In genomic region chr22:46537221-46537945, GRCh38 we compare ENCODE assay signal across 8 cellular contexts. TPM values are rescaled to one million over a fixed set of nuclear protein-coding genes. Genes with fewer than 3 reads are reported as not detected.
DNase-seq lines count a peak whose midpoint lies in the region; ATAC-seq and TF ChIP-seq lines count a peak whose summit lies in the region.

Gene CELSR1, minus strand, starts transcription at chr22:46537620. Its CDS starts 450 bp downstream, at chr22:46537170.

- H3K27ac ChIP-seq in lung (ENCODE audit: low read depth in 1 of 2, low read length in 1 of 2) = peak within 1 kb of the TSS; percentile 47 to 53
- no peak within 1 kb of the TSS for H3K27ac ChIP-seq in aorta (ENCODE audit: low read depth in 1 of 2, low read length in 2 of 2)

- H3K9me3 Mint-ChIP-seq in dendritic cell treated with granulocyte-macrophage colony-stimulating factor and Interleukin-4, amounts not matched to agents 40 ng/mL and 50 ng/mL, for 4 days = no peaks in the 10 kb centered on the region

- H3K36me3 Mint-ChIP-seq in dendritic cell treated with granulocyte-macrophage colony-stimulating factor and Interleukin-4, amounts not matched to agents 40 ng/mL and 50 ng/mL, for 4 days (ENCODE audit: low read depth) = no peaks in the 10 kb centered on the region

- H3K4me1 Mint-ChIP-seq in dendritic cell treated with granulocyte-macrophage colony-stimulating factor and Interleukin-4, amounts not matched to agents 40 ng/mL and 50 ng/mL, for 4 days (ENCODE audit: low read depth) = peaks cover 15% of the 10 kb centered on the region

- H3K27me3 Mint-ChIP-seq in dendritic cell treated with granulocyte-macrophage colony-stimulating factor and Interleukin-4, amounts not matched to agents 40 ng/mL and 50 ng/mL, for 4 days = peaks cover 72% of the 10 kb centered on the region

- H3K36me3 ChIP-seq in lung (ENCODE audit: control insufficient read depth in 2 of 2, insufficient read depth in 2 of 2, low read length in 2 of 2) (no peaks in the 10 kb centered on the region), aorta (ENCODE audit: control insufficient read depth in 1 of 2, insufficient read depth in 2 of 2, low read length in 1 of 2) (no peaks in the 10 kb centered on the region)

- no peak for TF ChIP-seq CTCF in lung (IDR thresholded peaks at IDR 0.05; ENCODE audit: control extremely low read depth, extremely low read depth)

- ATAC-seq in lung (ENCODE audit: insufficient read depth, low FRiP score) (peak; percentile 64), aorta (ENCODE audit: low FRiP score) (no peak), GM18867 (IDR thresholded peaks at IDR 0.05; ENCODE audit: unreplicated experiment) (no peak)

- H3K4me3 Mint-ChIP-seq in dendritic cell treated with granulocyte-macrophage colony-stimulating factor and Interleukin-4, amounts not matched to agents 40 ng/mL and 50 ng/mL, for 4 days = peak within 1 kb of the TSS; percentile 70

- no peak within 1 kb of the TSS for H3K27ac Mint-ChIP-seq in dendritic cell treated with granulocyte-macrophage colony-stimulating factor and Interleukin-4, amounts not matched to agents 40 ng/mL and 50 ng/mL, for 4 days

- DNase-seq in NCI-H1436 (lab: John Stamatoyannopoulos, UW) (peak; percentile 28), NCI-H1436 treated with DMSO at 0.1 percent for 48 hours (lab: John Stamatoyannopoulos, UW) (no peak), NCI-H69 (lab: John Stamatoyannopoulos, UW) (peak; percentile 83), lung (ENCODE audit: low spot score) (peak; percentile 79), aorta (peak in 1 of 2 donors; percentile 74), C1 segment of cervical spinal cord (lab: John Stamatoyannopoulos, UW) (no peak)

- peaks cover 0 to 6% of the 10 kb centered on the region in 2 donors for H3K9me3 ChIP-seq in lung (ENCODE audit: control insufficient read depth in 2 of 2, insufficient read depth in 1 of 2, low read length in 1 of 2)
- no peaks in the 10 kb centered on the region for H3K9me3 ChIP-seq in aorta (ENCODE audit: control insufficient read depth, low read length)

- WGBS in lung, 2 donors = 0% methylated on average over 61 to 102 of the region's 102 CpGs
- 1% methylated on average over 41 to 102 of the region's 102 CpGs for WGBS in aorta, 2 donors

- H3K27me3 ChIP-seq in lung (ENCODE audit: control insufficient read depth, insufficient read depth) (peaks cover 6% of the 10 kb centered on the region), aorta (ENCODE audit: control insufficient read depth in 1 of 2, insufficient read depth in 2 of 2, low read length in 1 of 2) (no peaks in the 10 kb centered on the region)

- H3K4me1 ChIP-seq in lung (ENCODE audit: control insufficient read depth in 2 of 2, insufficient read depth in 2 of 2, low read length in 2 of 2) (peaks cover 0 to 13% of the 10 kb centered on the region in 2 donors), aorta (ENCODE audit: control insufficient read depth in 1 of 2, insufficient read depth in 2 of 2, low read length in 2 of 2) (no peaks in the 10 kb centered on the region)

- intact Hi-C loops in dendritic cell treated with granulocyte-macrophage colony-stimulating factor and Interleukin-4, amounts not matched to agents 40 ng/mL and 50 ng/mL, for 4 days (cut with micrococcal nuclease) = no loop called here
- intact Hi-C loops in aorta (cut with DNase I) = no loop called here

- H3K4me3 ChIP-seq in lung = peak within 1 kb of the TSS; percentile 27
- H3K4me3 ChIP-seq in aorta (ENCODE audit: low read length in 2 of 2) = peak within 1 kb of the TSS; percentile 14 to 33

RNA-seq across cellular contexts. Expression of gene CELSR1, which starts in this region (rescaled TPM):
- total RNA-seq in lung (10 to 100 TPM; 36.1 to 65.9 TPM), aorta (1 to 10 TPM; 2.3 to 3.0 TPM)
- polyA plus RNA-seq in lung (10 to 100 TPM; 14.0 to 29.3 TPM), aorta (under 1 TPM; 0.15 to 0.38 TPM)

Comparison
In these comparisons a context has a peak if more than half of its experiments do, and no peak if none do; other contexts are left out.
1. RNA of gene CELSR1 (total RNA-seq): 36.1 to 65.9 TPM in lung; 2.3 to 3.0 TPM in aorta; every median in the first group is over 4 times any median in the second.
2. RNA of gene CELSR1 (polyA plus RNA-seq): 14.0 to 29.3 TPM in lung; 0.15 to 0.38 TPM in aorta; every median in the first group is over 10 times any median in the second.
3. DNase-seq: peak in NCI-H1436 (single experiment), NCI-H69 (single experiment) and lung (single experiment); none in NCI-H1436 treated with DMSO at 0.1 percent for 48 hours (single experiment) and C1 segment of cervical spinal cord (0 of 14).
4. H3K27ac ChIP-seq: peak in lung (2 of 2); none in aorta (0 of 2).